Comparison of ENCODE assay signal across 9 cellular contexts in genomic region chr3:164064298-164064697, GRCh38.
"Had no signal": no experiment of that assay in that cellular context is flagged by ENCODE, and none has a peak within 500 bp of the region (broad histone marks: within the 10 kb centered on the region; RNA-seq: fewer than 3 reads in every experiment).

No MANE protein-coding gene starts in this region.

- H3K9me3 ChIP-seq: HAP-1 had no signal

- H3K4me2 ChIP-seq: GM23338 had no signal

- H3K36me3 ChIP-seq: HAP-1 had no signal

- H3K27ac ChIP-seq: GM23248 had no signal

- H3K4me3 ChIP-seq: GM23248, GM23338, HAP-1 had no signal

- H3K9ac ChIP-seq: GM23248 had no signal

- H2AFZ ChIP-seq: GM23248, GM23338 had no signal

- H3K4me1 ChIP-seq: HAP-1 had no signal

- DNase-seq: GM23248, GOT3, H7, H9, HCEC 1CT, HFFc6 had no signal

- ATAC-seq: GM23338, HCT116 had no signal
